ENCODE assay signal across 25 cellular contexts in genomic region chr18:76472811-76473210, GRCh38.
"Had no signal": no experiment of that assay in that cellular context is flagged by ENCODE, and none has a peak within 500 bp of the region (broad histone marks: within the 10 kb centered on the region; RNA-seq: fewer than 3 reads in every experiment).

No MANE protein-coding gene starts in this region.

- H3K4me2 ChIP-seq: SK-N-SH had no signal

- H3K9me3 ChIP-seq: Peyer's patch, SJCRH30, SK-N-SH had no signal

- H3K27ac ChIP-seq: brain microvascular endothelial cell, cardiac muscle cell, Peyer's patch, RWPE1, SJCRH30, WERI-Rb-1 had no signal

- H3K9ac ChIP-seq: SK-N-SH had no signal

- H3K4me3 ChIP-seq: cardiac muscle cell, Peyer's patch, SJCRH30 had no signal

- ATAC-seq: activated CD4-positive, alpha-beta T cell treated with anti-CD3 and anti-CD28 coated beads for 36 hours; activated T-helper 17 cell treated with anti-CD3 and anti-CD28 coated beads, Interleukin-2, amount 50 U/mL, for 72 hours; T-cell had no signal

- H3K27me3 ChIP-seq: brain microvascular endothelial cell, cardiac muscle cell, Peyer's patch, SJCRH30 had no signal

- H3K36me3 ChIP-seq: brain microvascular endothelial cell, cardiac muscle cell, Peyer's patch, SJCRH30 had no signal

- H3K4me1 ChIP-seq: SJCRH30 had no signal

- DNase-seq: activated CD4-positive, alpha-beta memory T cell treated with anti-CD3 and anti-CD28 coated beads, Interleukin-2, amount 10 ng/mL, durations not matched to agents 7 days and 5 days; activated CD4-positive, alpha-beta T cell treated with anti-CD3 and anti-CD28 coated beads for 36 hours; activated CD4-positive, alpha-beta T cell treated with anti-CD3 and anti-CD28 coated beads, Interleukin-2, amount 50 U/mL, for 1 hour; activated gamma-delta T cell treated with Interleukin-2 at 50 U/mL for 16 hours; activated naive CD4-positive, alpha-beta T cell treated with anti-CD3 and anti-CD28 coated beads, Interleukin-2, amount 10 ng/mL, durations not matched to agents 7 days and 5 days; activated naive CD8-positive, alpha-beta T cell treated with anti-CD3 and anti-CD28 coated beads for 36 hours; activated T-cell treated with anti-CD3 and anti-CD28 coated beads for 4 hours; brain microvascular endothelial cell; KBM-7; NCI-H1105; NCI-H1436; NCI-H1694 treated with DMSO at 0.1 percent for 48 hours; NCI-H2029 treated with DMSO at 0.1 percent for 48 hours; NCI-H345; NCI-H510A; NCI-H69; Peyer's patch; Right ventricle myocardium superior; SJCRH30; SK-N-SH; T-cell; WERI-Rb-1 had no signal
